Comparison of ENCODE assay signal across 8 cellular contexts in the genomic region with DNA sequence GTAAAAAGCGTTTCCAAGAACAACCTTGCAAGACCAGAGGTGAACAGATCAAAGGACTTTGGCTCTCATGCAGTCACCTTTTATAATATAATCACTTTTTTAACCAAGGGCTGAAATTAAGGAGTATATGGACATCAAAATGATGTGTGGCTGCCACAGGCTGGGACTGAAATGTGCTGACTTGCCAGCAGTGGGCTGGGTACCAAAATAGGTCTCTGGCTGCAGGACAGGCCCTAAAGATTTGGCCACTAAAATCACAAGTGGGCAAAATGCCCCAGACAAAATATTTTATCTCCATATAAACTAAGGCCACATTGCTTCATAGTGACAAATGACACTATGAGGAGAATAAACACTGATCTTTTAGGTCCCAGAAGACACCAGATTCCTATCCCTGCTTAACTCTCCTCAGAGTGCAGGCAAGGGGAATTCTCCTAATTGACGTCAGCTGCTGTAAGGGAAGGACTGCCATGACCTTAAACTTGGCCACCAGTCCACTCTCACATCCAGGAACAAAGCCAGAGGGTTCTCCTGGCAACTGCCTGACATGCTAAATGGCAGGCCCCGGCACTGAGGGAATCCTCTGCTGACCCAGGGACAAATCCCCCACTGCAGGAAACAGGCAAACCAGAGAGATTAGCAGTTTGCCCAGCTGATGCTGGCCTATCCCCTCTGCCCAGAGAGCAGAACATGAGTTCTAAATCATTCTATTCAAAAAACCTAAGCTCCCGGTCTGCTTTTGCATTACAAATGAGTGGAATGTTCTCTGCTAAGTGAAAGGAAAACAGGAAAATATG.
DNase-seq lines count a peak whose midpoint lies in the region; ATAC-seq, FAIRE-seq and TF ChIP-seq lines count a peak whose summit lies in the region.

No MANE protein-coding gene starts in this region.

- H3K9me3 ChIP-seq in adipocyte (ENCODE audit: control insufficient read depth, low read length) (no peaks in the 10 kb centered on the region), heart right ventricle (no peaks in the 10 kb centered on the region)

- H3K4me3 ChIP-seq in adipocyte (ENCODE audit: low read length) = peak overlapping the region; percentile 56
- H3K4me3 ChIP-seq in heart right ventricle = peak overlapping the region in 4 of 10 donors; percentile 11 to 15 (median 12)

- peaks cover 18% of the 10 kb centered on the region for H3K4me1 ChIP-seq in adipocyte (ENCODE audit: control insufficient read depth, insufficient read depth, low read length)
- peaks cover 0 to 50% (median 23%) of the 10 kb centered on the region in 9 donors for H3K4me1 ChIP-seq in heart right ventricle

- H3K36me3 ChIP-seq in adipocyte (ENCODE audit: control insufficient read depth, insufficient read depth, low read length, severe bottlenecking) (peaks cover 15% of the 10 kb centered on the region), heart right ventricle (peaks cover 0 to 22% (median 0%) of the 10 kb centered on the region in 9 donors)

- H3K27ac ChIP-seq in C4-2B (peak overlapping the region; percentile 78), heart right ventricle (peak overlapping the region in 9 of 10 donors; percentile 15 to 84 (median 67))

- TF ChIP-seq CTCF in C4-2B (conservative IDR thresholded peaks at IDR 0.05) (no peak), heart right ventricle (IDR thresholded peaks at IDR 0.05) (no peak), D721Med (IDR thresholded peaks at IDR 0.05; ENCODE audit: insufficient read depth, missing control alignments) (no peak)

- H3K9ac ChIP-seq in adipocyte (ENCODE audit: low read length) = peak overlapping the region; percentile 40

- intact Hi-C loops in heart right ventricle (cut with DNase I) = loop anchor here in 6 of 10 donors (2.0 to 10.0 kb wide), 3 partner anchors 153 to 156 kb away; a partner anchor contains a TSS
- intact Hi-C loops in posterior vena cava (cut with DNase I) = loop anchor here in 1 of 2 donors (2.0 kb wide), 1 partner anchor 69 kb away; no protein-coding TSS in a partner anchor

- FAIRE-seq in D721Med (lab: Jason Lieb, UNC) = no peak

- ATAC-seq in heart right ventricle = peak; percentile 95 to 100 (median 99)
- no peak for ATAC-seq in GM21576 (IDR thresholded peaks at IDR 0.05; ENCODE audit: unreplicated experiment)

- WGBS in heart right ventricle, 2 donors = 22 to 26% methylated on average over 4 of the region's 4 CpGs

- DNase-seq in adipocyte (ENCODE audit: low read depth) (peak; percentile 87), heart right ventricle (peak; percentile 64 to 89), posterior vena cava (ENCODE audit: low spot score) (peak; percentile 90), D721Med (ENCODE audit: insufficient read length, low spot score) (no peak), glomerular visceral epithelial cell (ENCODE audit: extremely low spot score) (no peak)
- no peak for DNase-seq in NK-92 treated with Interleukin-12 subunit alpha and Interleukin-12 subunit beta, amount 100 ng/mL, for 24 hours (lab: John Stamatoyannopoulos, UW)

- no peaks in the 10 kb centered on the region for H3K27me3 ChIP-seq in adipocyte (replicated peaks; ENCODE audit: control insufficient read depth, insufficient read depth, low read length)
- no peaks in the 10 kb centered on the region for H3K27me3 ChIP-seq in heart right ventricle

Comparison
In these comparisons a context has a peak if more than half of its experiments do, and no peak if none do; other contexts are left out.
1. DNase-seq: peak in adipocyte (single experiment), heart right ventricle (2 of 2) and posterior vena cava (single experiment); none in D721Med (single experiment), glomerular visceral epithelial cell (single experiment) and NK-92 treated with Interleukin-12 subunit alpha and Interleukin-12 subunit beta, amount 100 ng/mL, for 24 hours (single experiment).